In genomic region chr7:30812676-30813075, GRCh38 we compare ENCODE assay signal across 20 cellular contexts.
"Had no signal": no experiment of that assay in that cellular context is flagged by ENCODE, and none has a peak within 500 bp of the region (broad histone marks: within the 10 kb centered on the region; RNA-seq: fewer than 3 reads in every experiment).

No MANE protein-coding gene starts in this region.

- H3K36me3 ChIP-seq: upper lobe of left lung, uterus had no signal

- H3K4me3 ChIP-seq: hepatocyte, psoas muscle, testis, upper lobe of left lung, uterus had no signal

- ATAC-seq: esophagus mucosa; left colon; naive thymus-derived CD4-positive, alpha-beta T cell; stimulated activated effector memory CD8-positive, alpha-beta T cell treated with anti-CD3 and anti-CD28 coated beads, Interleukin-12 subunit alpha, Interleukin-12 subunit beta, amount 100 ng/mL, for 72 hours; stimulated activated naive CD8-positive, alpha-beta T cell treated with anti-CD3 and anti-CD28 coated beads, Interleukin-15, Interleukin-2, amounts not matched to agents 100 U/mL and 50 U/mL, for 24 hours had no signal

- H3K27me3 ChIP-seq: hepatocyte, testis, upper lobe of left lung, uterus had no signal

- H3K9me3 ChIP-seq: psoas muscle, testis, upper lobe of left lung, uterus had no signal

- DNase-seq: cerebellar nuclear complex; effector CD4-positive, alpha-beta T cell; foreskin fibroblast; left colon; left ventricle myocardium superior; mesendoderm; naive thymus-derived CD4-positive, alpha-beta T cell; nephron progenitor cell; psoas muscle; small intestine; stimulated activated CD4-positive, alpha-beta T cell treated with anti-CD3 and anti-CD28 coated beads, Interleukin-12 subunit alpha, Interleukin-12 subunit beta, amount 100 ng/mL, for 4 hours; stimulated activated CD4-positive, alpha-beta T cell treated with anti-CD3 and anti-CD28 coated beads, Interleukin-2, amount 100 ng/mL, for 48 hours; stimulated activated CD8-positive, alpha-beta memory T cell treated with anti-CD3 and anti-CD28 coated beads, Interleukin-4, amount 100 ng/mL, for 48 hours; stimulated activated naive CD8-positive, alpha-beta T cell treated with anti-CD3 and anti-CD28 coated beads, Interleukin-15, Interleukin-2, amounts not matched to agents 100 U/mL and 50 U/mL, for 24 hours; testis; upper lobe of left lung; uterus had no signal

- H3K27ac ChIP-seq: hepatocyte had no signal
